In genomic region chr2:152874955-152875354, GRCh38 we compare ENCODE assay signal across 17 cellular contexts.
DNase-seq lines count a peak whose midpoint lies in the region; ATAC-seq, FAIRE-seq and TF ChIP-seq lines count a peak whose summit lies in the region.
"Had no signal": no experiment of that assay in that cellular context is flagged by ENCODE, and none has a peak within 500 bp of the region (broad histone marks: within the 10 kb centered on the region; RNA-seq: fewer than 3 reads in every experiment).

No MANE protein-coding gene starts in this region.

- peak; percentile 52 for DNase-seq in GM03348 (ENCODE audit: low spot score)
- no peak for DNase-seq in RWPE2 (ENCODE audit: low spot score)
- DNase-seq in urothelium cell line (ENCODE audit: low spot score), result peak; percentile 13
- no peak for DNase-seq in NCI-H128 (lab: John Stamatoyannopoulos, UW; ENCODE audit: unreplicated experiment)
- DNase-seq in HPDE6-E6E7 (ENCODE audit: extremely low spot score), result no peak
- DNase-seq: COR-L47, DMS153, GOT3, NCI-H2227 treated with DMSO at 0.1 percent for 48 hours, NCI-H526 treated with DMSO at 0.1 percent for 48 hours, OCI-M1, T-cell had no signal

- H3K27ac ChIP-seq in RWPE2 (ENCODE audit: poor library complexity, severe bottlenecking), result peak overlapping the region; percentile 23
- H3K27ac ChIP-seq: RWPE1, SJSA1 had no signal

- ATAC-seq in RWPE2 (ENCODE audit: low read depth) (peak; percentile 73), esophagus mucosa (peak; percentile 69), HG03469 (IDR thresholded peaks at IDR 0.05; ENCODE audit: unreplicated experiment) (no peak)
- ATAC-seq: T-cell had no signal

- no peaks in the 10 kb centered on the region for H3K9me3 ChIP-seq in RWPE2 (ENCODE audit: severe bottlenecking)
- H3K9me3 ChIP-seq: SJSA1 had no signal

- peaks cover 8% of the 10 kb centered on the region for H3K4me1 ChIP-seq in RWPE2 (ENCODE audit: insufficient read depth, poor library complexity, severe bottlenecking)
- H3K4me1 ChIP-seq: SJSA1 had no signal

- no peak for TF ChIP-seq CTCF in RWPE2 (IDR thresholded peaks at IDR 0.05; ENCODE audit: poor library complexity, severe bottlenecking)

- FAIRE-seq in urothelium cell line (lab: Jason Lieb, UNC), result no peak
- FAIRE-seq: GM12892 had no signal

- no peaks in the 10 kb centered on the region for H3K27me3 ChIP-seq in RWPE2 (ENCODE audit: insufficient read depth, poor library complexity, severe bottlenecking)
- H3K27me3 ChIP-seq: SJSA1 had no signal

- no peak overlapping the region for H3K4me3 ChIP-seq in RWPE2 (ENCODE audit: severe bottlenecking)
- H3K4me3 ChIP-seq: SJSA1 had no signal

- H3K36me3 ChIP-seq in RWPE2 (ENCODE audit: low read depth), result no peaks in the 10 kb centered on the region
- H3K36me3 ChIP-seq: SJSA1 had no signal

Comparison
In these comparisons a context has a peak if more than half of its experiments do, and no peak if none do; other contexts are left out.
1. DNase-seq: peak in GM03348 (single experiment) and urothelium cell line (single experiment); none in RWPE2 (single experiment), NCI-H128 (single experiment) and HPDE6-E6E7 (single experiment).